15 cellular contexts compared by ENCODE assay signal in the genomic region with DNA sequence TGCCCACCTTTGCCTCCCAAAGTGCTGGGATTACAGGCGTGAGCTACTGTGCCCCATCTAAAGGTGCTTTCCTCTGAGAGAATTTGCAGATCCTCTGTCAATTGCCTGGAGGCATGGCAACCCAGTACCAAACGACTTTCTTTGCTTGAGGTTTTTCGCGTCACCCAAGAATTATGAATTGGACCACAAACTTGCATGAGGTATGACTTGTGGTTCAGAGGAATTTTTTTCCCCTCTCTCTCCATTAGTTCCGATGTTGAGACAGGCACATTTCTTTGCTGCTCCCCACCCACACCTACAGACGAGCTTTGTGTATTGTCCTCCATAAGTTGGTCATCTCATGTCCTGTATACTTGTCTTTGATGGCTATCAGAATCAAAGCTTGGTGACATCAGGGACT. TPM values are rescaled to one million over a fixed set of nuclear protein-coding genes. Genes with fewer than 3 reads are reported as not detected.
DNase-seq lines count a peak whose midpoint lies in the region; ATAC-seq, FAIRE-seq and TF ChIP-seq lines count a peak whose summit lies in the region.
"Had no signal": no experiment of that assay in that cellular context is flagged by ENCODE, and none has a peak within 500 bp of the region (broad histone marks: within the 10 kb centered on the region; RNA-seq: fewer than 3 reads in every experiment).

No MANE protein-coding gene starts in this region.

- no peaks in the 10 kb centered on the region for H3K79me2 ChIP-seq in GM23248 (ENCODE audit: insufficient read depth)
- H3K79me2 ChIP-seq in PC-9 (ENCODE audit: low read depth): no peaks in the 10 kb centered on the region

- H3K9me3 ChIP-seq in GM23248 (ENCODE audit: low read depth) (no peaks in the 10 kb centered on the region), PC-9 (ENCODE audit: insufficient read depth, low read depth) (no peaks in the 10 kb centered on the region), upper lobe of left lung (peaks cover 0 to 17% (median 0%) of the 10 kb centered on the region in 4 donors)
- H3K9me3 ChIP-seq: colonic mucosa had no signal

- H3K27ac ChIP-seq in GM23248 (no peak overlapping the region), PC-9 (no peak overlapping the region), upper lobe of left lung (no peak overlapping the region)
- H3K27ac ChIP-seq: colonic mucosa had no signal

- in situ Hi-C loops in GM23248 (cut with MboI): no loop called here

- CTCF ChIA-PET in PC-9 (lab: Charles Lee): no interaction called here

- DNase-seq in GM23248 (peak; percentile 43), PC-9 (peak; percentile 59 to 75), bronchial epithelial cell (ENCODE audit: low read depth) (peak; percentile 65), skeletal muscle cell (ENCODE audit: low read depth) (peak; percentile 12), upper lobe of left lung (no peak), NCI-H510A treated with DMSO at 0.1 percent for 48 hours (lab: John Stamatoyannopoulos, UW) (no peak), NCI-H146 (lab: John Stamatoyannopoulos, UW) (no peak)
- DNase-seq: activated naive CD4-positive, alpha-beta T cell treated with anti-CD3 and anti-CD28 coated beads, Interleukin-2, amount 50 U/mL, for 16 hours; CD8-positive, alpha-beta T cell; colonic mucosa; naive thymus-derived CD8-positive, alpha-beta T cell; NCI-H345 had no signal

- H3K27me3 ChIP-seq in GM23248 (replicated peaks; ENCODE audit: insufficient read depth) (no peaks in the 10 kb centered on the region; the same call in 1 of the 2 replicates), PC-9 (ENCODE audit: insufficient read depth, low read depth) (no peaks in the 10 kb centered on the region), bronchial epithelial cell (ENCODE audit: control insufficient read depth, insufficient read depth, low read length) (no peaks in the 10 kb centered on the region), upper lobe of left lung (no peaks in the 10 kb centered on the region)
- H3K27me3 ChIP-seq: colonic mucosa had no signal

- H4K20me1 ChIP-seq in GM23248 (ENCODE audit: insufficient read depth): no peaks in the 10 kb centered on the region
- H4K20me1 ChIP-seq in PC-9 (ENCODE audit: insufficient read depth): no peaks in the 10 kb centered on the region

- H3K4me2 ChIP-seq in GM23248 (ENCODE audit: unreplicated experiment) (no peak overlapping the region), PC-9 (no peak overlapping the region)

- no peak for TF ChIP-seq CTCF in PC-9 (conservative IDR thresholded peaks at IDR 0.05)
- TF ChIP-seq CTCF in bronchial epithelial cell (IDR thresholded peaks at IDR 0.05; ENCODE audit: insufficient read depth, low read length, severe bottlenecking): no peak
- TF ChIP-seq CTCF in upper lobe of left lung (IDR thresholded peaks at IDR 0.05): no peak

- WGBS in GM23248 (ENCODE audit: low coverage in 1 of 2, low lambda C conversion rate in 2 of 2, missing lambda C conversion rate in 2 of 2), 2 experiments: 58 to 69% methylated on average over 6 of the region's 6 CpGs
- 69 to 87% methylated on average over 6 of the region's 6 CpGs for WGBS in upper lobe of left lung, 2 donors

- H3K4me3 ChIP-seq in GM23248 (no peak overlapping the region), PC-9 (no peak overlapping the region), bronchial epithelial cell (ENCODE audit: low read depth, low read length) (no peak overlapping the region), skeletal muscle cell (ENCODE audit: low read depth, low read length) (no peak overlapping the region), upper lobe of left lung (no peak overlapping the region)
- H3K4me3 ChIP-seq: colonic mucosa had no signal

- POLR2A ChIA-PET in PC-9 (lab: Charles Lee; ENCODE audit: unreplicated experiment): no interaction called here

- no peaks in the 10 kb centered on the region for H3F3A ChIP-seq in GM23248 (ENCODE audit: insufficient read depth)
- H3F3A ChIP-seq in PC-9 (ENCODE audit: insufficient read depth, low read depth): no peaks in the 10 kb centered on the region

- intact Hi-C loops in PC-9 (cut with micrococcal nuclease; ENCODE audit: unreplicated experiment): no loop called here

- H3K9me2 ChIP-seq in GM23248 (ENCODE audit: insufficient read depth) (no peaks in the 10 kb centered on the region), PC-9 (ENCODE audit: insufficient read depth) (no peaks in the 10 kb centered on the region)

- no peak overlapping the region for H2AFZ ChIP-seq in GM23248
- no peak overlapping the region for H2AFZ ChIP-seq in PC-9

- no peak for TF ChIP-seq EP300 in upper lobe of left lung (IDR thresholded peaks at IDR 0.05)

- TF ChIP-seq POLR2A in upper lobe of left lung (IDR thresholded peaks at IDR 0.05): no peak

- FAIRE-seq in bronchial epithelial cell (lab: Jason Lieb, UNC): no peak
- FAIRE-seq: frontal cortex had no signal

- H3K36me3 ChIP-seq in GM23248 (ENCODE audit: low read depth): no peaks in the 10 kb centered on the region
- H3K36me3 ChIP-seq in PC-9 (ENCODE audit: low read depth): no peaks in the 10 kb centered on the region
- no peaks in the 10 kb centered on the region for H3K36me3 ChIP-seq in bronchial epithelial cell (ENCODE audit: control insufficient read depth, insufficient read depth, low read length)
- no peaks in the 10 kb centered on the region for H3K36me3 ChIP-seq in upper lobe of left lung
- H3K36me3 ChIP-seq: colonic mucosa had no signal

- BruUV-seq in PC-9 (replicated peaks; lab: Mats Ljungman, UMichigan): no TSS peak

- ATAC-seq in HG02642 (IDR thresholded peaks at IDR 0.05; ENCODE audit: poor library complexity, unreplicated experiment) (no peak), upper lobe of left lung (ENCODE audit: low FRiP score in 2 of 2) (no peak)
- ATAC-seq: CD8-positive, alpha-beta T cell; sciatic nerve had no signal

- H3K4me1 ChIP-seq in GM23248 (ENCODE audit: insufficient read depth): no peaks in the 10 kb centered on the region
- H3K4me1 ChIP-seq in PC-9 (replicated peaks; ENCODE audit: insufficient read depth): no peaks in the 10 kb centered on the region
- H3K4me1 ChIP-seq in upper lobe of left lung: no peaks in the 10 kb centered on the region
- H3K4me1 ChIP-seq: colonic mucosa had no signal

- no peak overlapping the region for H3K9ac ChIP-seq in GM23248

RNA-seq across cellular contexts. Expression of a gene that starts 11.8 kb away (rescaled TPM):
- total RNA-seq in GM23248 (2014; rRNA removed; shearing (Covaris generic)): 22.3 and 39.2 TPM in 2 replicates
- polyA plus RNA-seq in GM23248 (2016; fragmentation: Nextera tagmentation; extraction: Ambion mirVana): 10.3 and 11.7 TPM in 2 replicates
- total RNA-seq in PC-9 (2021): 21.6 and 22.7 TPM in 2 replicates
- 17.6 and 22.3 TPM in 2 replicates for total RNA-seq in bronchial epithelial cell
- total RNA-seq in upper lobe of left lung: 10 to 100 TPM; 26.0 to 79.1 (median 37.2) TPM

Comparison
In these comparisons a context has a peak if more than half of its experiments do, and no peak if none do; other contexts are left out.
1. DNase-seq: peak in GM23248 (single experiment), PC-9 (2 of 2), bronchial epithelial cell (single experiment) and skeletal muscle cell (single experiment); none in upper lobe of left lung (0 of 2), NCI-H510A treated with DMSO at 0.1 percent for 48 hours (single experiment) and NCI-H146 (single experiment).